Comparison of ENCODE assay signal across 3 cellular contexts in the genomic region with DNA sequence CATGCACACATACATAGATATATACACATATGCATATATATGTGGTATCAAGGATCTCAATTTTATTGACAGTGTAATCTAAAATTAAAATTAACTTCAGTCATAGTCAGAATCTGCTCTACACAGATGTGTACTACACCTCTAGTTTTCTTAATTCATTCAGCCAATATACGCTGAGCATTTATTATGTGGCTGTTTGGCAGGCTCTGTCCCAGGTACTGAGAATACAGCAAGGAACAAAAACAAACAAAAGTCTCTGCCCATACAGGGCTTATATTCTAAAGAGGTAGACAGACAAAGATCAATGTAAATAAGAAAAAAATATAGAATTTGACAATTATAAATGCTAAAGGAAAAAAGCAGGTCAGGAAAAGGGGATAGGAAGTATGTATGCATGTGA.
A peak's percentile ranks its signal among the peaks of the same experiment; 100 is the strongest.
TF ChIP-seq lines count a peak whose summit lies in the region.

No MANE protein-coding gene starts in this region.

TF ChIP-seq in SK-N-SH, 30 proteins besides CTCF, POLR2A, EP300 and RAD21:
- TF ChIP-seq REST (IDR thresholded peaks at IDR 0.05; ENCODE audit: low read depth, low read length) (peak; percentile 82), SIN3A (IDR thresholded peaks at IDR 0.05; ENCODE audit: borderline replicate concordance, low read depth, low read length) (no peak), MEF2A (IDR thresholded peaks at IDR 0.05; ENCODE audit: borderline replicate concordance, low read depth) (no peak)

TF ChIP-seq in SK-N-SH treated with all-trans-retinoic acid at 6 μM for 48 hours, 23 proteins besides CTCF, POLR2A, EP300 and RAD21 (continued from another document):
- TF ChIP-seq, protein P1, sequence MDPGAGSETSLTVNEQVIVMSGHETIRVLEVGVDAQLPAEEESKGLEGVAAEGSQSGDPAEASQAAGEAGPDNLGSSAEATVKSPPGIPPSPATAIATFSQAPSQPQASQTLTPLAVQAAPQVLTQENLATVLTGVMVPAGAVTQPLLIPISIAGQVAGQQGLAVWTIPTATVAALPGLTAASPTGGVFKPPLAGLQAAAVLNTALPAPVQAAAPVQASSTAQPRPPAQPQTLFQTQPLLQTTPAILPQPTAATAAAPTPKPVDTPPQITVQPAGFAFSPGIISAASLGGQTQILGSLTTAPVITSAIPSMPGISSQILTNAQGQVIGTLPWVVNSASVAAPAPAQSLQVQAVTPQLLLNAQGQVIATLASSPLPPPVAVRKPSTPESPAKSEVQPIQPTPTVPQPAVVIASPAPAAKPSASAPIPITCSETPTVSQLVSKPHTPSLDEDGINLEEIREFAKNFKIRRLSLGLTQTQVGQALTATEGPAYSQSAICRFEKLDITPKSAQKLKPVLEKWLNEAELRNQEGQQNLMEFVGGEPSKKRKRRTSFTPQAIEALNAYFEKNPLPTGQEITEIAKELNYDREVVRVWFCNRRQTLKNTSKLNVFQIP (CRISPR knock-in tag; IDR thresholded peaks at IDR 0.05; ENCODE audit: borderline replicate concordance, low read depth) = no peak
- no peak for TF ChIP-seq RARB (CRISPR knock-in tag; IDR thresholded peaks at IDR 0.05)

TF ChIP-seq in HEK293, 187 proteins besides CTCF, POLR2A, EP300 and RAD21:
- peak; percentile 76 for TF ChIP-seq REST (tag by site-specific recombination; IDR thresholded peaks at IDR 0.05)
- TF ChIP-seq ZNF302 (tag by site-specific recombination; IDR thresholded peaks at IDR 0.05; ENCODE audit: low read depth) = no peak
- no peak for TF ChIP-seq MYNN (tag by site-specific recombination; IDR thresholded peaks at IDR 0.05; ENCODE audit: borderline replicate concordance)
- TF ChIP-seq ZNF184 (tag by site-specific recombination; IDR thresholded peaks at IDR 0.05) = no peak
